ENCODE assay signal across 17 cellular contexts in the genomic region with DNA sequence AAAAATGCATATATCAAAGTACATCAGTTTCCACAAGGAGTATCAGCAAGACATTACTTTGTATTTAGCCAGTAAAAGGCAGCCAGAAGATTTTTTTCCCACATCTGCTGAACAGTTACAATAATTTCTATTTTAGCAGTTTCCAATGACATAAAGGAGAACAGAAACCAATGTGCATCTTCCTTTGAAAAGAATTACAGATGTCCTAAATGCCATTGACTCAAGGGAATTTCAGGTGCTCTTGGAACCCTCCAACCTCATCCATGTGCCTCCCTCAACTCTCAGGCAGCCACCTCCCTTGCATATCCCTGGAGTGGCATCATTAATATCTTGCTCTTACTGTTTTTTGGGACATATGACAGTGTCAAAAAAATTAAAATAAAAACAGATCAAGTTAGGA.
DNase-seq lines count a peak whose midpoint lies in the region; ATAC-seq and FAIRE-seq lines count a peak whose summit lies in the region.
"Had no signal": no experiment of that assay in that cellular context is flagged by ENCODE, and none has a peak within 500 bp of the region (broad histone marks: within the 10 kb centered on the region; RNA-seq: fewer than 3 reads in every experiment).

No MANE protein-coding gene starts in this region.

- peaks cover 6% of the 10 kb centered on the region for H3K9me3 Mint-ChIP-seq in activated T-cell treated with anti-CD3 and anti-CD28 coated beads, Interleukin-2, amount 50 U/mL, for 24 hours
- H3K9me3 Mint-ChIP-seq in activated CD4-positive, alpha-beta memory T cell treated with anti-CD3 and anti-CD28 coated beads, Interleukin-2, amount 10 ng/mL, durations not matched to agents 7 days and 5 days = peaks cover 12% of the 10 kb centered on the region
- H3K9me3 Mint-ChIP-seq in natural killer cell treated with Interleukin-12 subunit alpha and Interleukin-12 subunit beta and Interleukin-15 and Interleukin-18, amount 100 ng/mL, for 72 hours = no peaks in the 10 kb centered on the region

- peaks cover 33% of the 10 kb centered on the region for H3K4me1 Mint-ChIP-seq in activated T-cell treated with anti-CD3 and anti-CD28 coated beads, Interleukin-2, amount 50 U/mL, for 24 hours (ENCODE audit: low read depth)
- H3K4me1 Mint-ChIP-seq in activated CD4-positive, alpha-beta memory T cell treated with anti-CD3 and anti-CD28 coated beads, Interleukin-2, amount 10 ng/mL, durations not matched to agents 7 days and 5 days = peaks cover 26% of the 10 kb centered on the region
- peaks cover 18 to 26% of the 10 kb centered on the region in 2 donors for H3K4me1 Mint-ChIP-seq in natural killer cell treated with Interleukin-12 subunit alpha and Interleukin-12 subunit beta and Interleukin-15 and Interleukin-18, amount 100 ng/mL, for 72 hours (ENCODE audit: low read depth in 2 of 2)

- H3K36me3 Mint-ChIP-seq in activated T-cell treated with anti-CD3 and anti-CD28 coated beads, Interleukin-2, amount 50 U/mL, for 24 hours (ENCODE audit: low read depth) = no peaks in the 10 kb centered on the region
- H3K36me3 Mint-ChIP-seq in activated CD4-positive, alpha-beta memory T cell treated with anti-CD3 and anti-CD28 coated beads, Interleukin-2, amount 10 ng/mL, durations not matched to agents 7 days and 5 days (ENCODE audit: low read depth) = peaks cover 9% of the 10 kb centered on the region
- peaks cover 7% of the 10 kb centered on the region for H3K36me3 Mint-ChIP-seq in natural killer cell treated with Interleukin-12 subunit alpha and Interleukin-12 subunit beta and Interleukin-15 and Interleukin-18, amount 100 ng/mL, for 72 hours

- no peaks in the 10 kb centered on the region for H3K27me3 Mint-ChIP-seq in activated T-cell treated with anti-CD3 and anti-CD28 coated beads, Interleukin-2, amount 50 U/mL, for 24 hours
- no peaks in the 10 kb centered on the region for H3K27me3 Mint-ChIP-seq in activated CD4-positive, alpha-beta memory T cell treated with anti-CD3 and anti-CD28 coated beads, Interleukin-2, amount 10 ng/mL, durations not matched to agents 7 days and 5 days
- peaks cover 0 to 8% of the 10 kb centered on the region in 2 donors for H3K27me3 Mint-ChIP-seq in natural killer cell treated with Interleukin-12 subunit alpha and Interleukin-12 subunit beta and Interleukin-15 and Interleukin-18, amount 100 ng/mL, for 72 hours

- H3K27ac Mint-ChIP-seq in activated T-cell treated with anti-CD3 and anti-CD28 coated beads, Interleukin-2, amount 50 U/mL, for 24 hours = peak overlapping the region; percentile 79
- peak overlapping the region; percentile 67 for H3K27ac Mint-ChIP-seq in activated CD4-positive, alpha-beta memory T cell treated with anti-CD3 and anti-CD28 coated beads, Interleukin-2, amount 10 ng/mL, durations not matched to agents 7 days and 5 days
- peak overlapping the region; percentile 10 to 44 for H3K27ac Mint-ChIP-seq in natural killer cell treated with Interleukin-12 subunit alpha and Interleukin-12 subunit beta and Interleukin-15 and Interleukin-18, amount 100 ng/mL, for 72 hours

- no peak for DNase-seq in activated T-cell treated with anti-CD3 and anti-CD28 coated beads, Interleukin-2, amount 50 U/mL, for 24 hours
- DNase-seq in activated T-cell treated with anti-CD3 and anti-CD28 coated beads for 4 hours = no peak
- DNase-seq in activated CD4-positive, alpha-beta memory T cell treated with anti-CD3 and anti-CD28 coated beads, Interleukin-2, amount 10 ng/mL, durations not matched to agents 7 days and 5 days = no peak
- DNase-seq in natural killer cell treated with Interleukin-12 subunit alpha and Interleukin-12 subunit beta and Interleukin-15 and Interleukin-18, amount 100 ng/mL, for 72 hours (ENCODE audit: low spot score) = no peak
- no peak for DNase-seq in SHP77 treated with DMSO at 0.1 percent for 48 hours (lab: John Stamatoyannopoulos, UW)
- no peak for DNase-seq in urothelium cell line (ENCODE audit: low spot score)
- DNase-seq: dorsolateral prefrontal cortex, H7, mesenchymal stem cell, NCI-H2029, NCI-H524, retina, SJCRH30 had no signal

- no peak for FAIRE-seq in urothelium cell line (lab: Jason Lieb, UNC)
- FAIRE-seq: bronchial epithelial cell, TTC549 had no signal

- peak overlapping the region; percentile 42 for H3K4me3 Mint-ChIP-seq in activated T-cell treated with anti-CD3 and anti-CD28 coated beads, Interleukin-2, amount 50 U/mL, for 24 hours
- H3K4me3 Mint-ChIP-seq in activated CD4-positive, alpha-beta memory T cell treated with anti-CD3 and anti-CD28 coated beads, Interleukin-2, amount 10 ng/mL, durations not matched to agents 7 days and 5 days = peak overlapping the region; percentile 25
- peak overlapping the region; percentile 63 for H3K4me3 Mint-ChIP-seq in natural killer cell treated with Interleukin-12 subunit alpha and Interleukin-12 subunit beta and Interleukin-15 and Interleukin-18, amount 100 ng/mL, for 72 hours

- peak; percentile 29 for ATAC-seq in GM19035 (IDR thresholded peaks at IDR 0.05; ENCODE audit: unreplicated experiment)
- ATAC-seq in natural killer cell treated with Interleukin-12 subunit alpha and Interleukin-12 subunit beta and Interleukin-15 and Interleukin-18, amount 100 ng/mL, for 72 hours = no peak
- ATAC-seq in HG03175 (IDR thresholded peaks at IDR 0.05; ENCODE audit: unreplicated experiment) = no peak

- CTCF ChIA-PET in activated CD4-positive, alpha-beta memory T cell treated with anti-CD3 and anti-CD28 coated beads, Interleukin-2, amount 10 ng/mL, durations not matched to agents 7 days and 5 days (lab: Charles Lee) = interaction anchor here (1.2 kb wide), 2 partner anchors 13 to 61 kb away, joined by 4 to 5 read pairs; no protein-coding TSS in a partner anchor

- POLR2A ChIA-PET in activated CD4-positive, alpha-beta memory T cell treated with anti-CD3 and anti-CD28 coated beads, Interleukin-2, amount 10 ng/mL, durations not matched to agents 7 days and 5 days (lab: Charles Lee) = interaction anchor here (1.0 to 3.4 kb wide), 3 partner anchors 10 to 61 kb away, joined by 3 to 14 read pairs (median 9); no protein-coding TSS in a partner anchor

Comparison
In these comparisons a context has a peak if more than half of its experiments do, and no peak if none do; other contexts are left out.
1. H3K27ac Mint-ChIP-seq: peak in every context shown above with its lines; median percentile 79 in activated T-cell treated with anti-CD3 and anti-CD28 coated beads, Interleukin-2, amount 50 U/mL, for 24 hours; 67 in activated CD4-positive, alpha-beta memory T cell treated with anti-CD3 and anti-CD28 coated beads, Interleukin-2, amount 10 ng/mL, durations not matched to agents 7 days and 5 days; 27 in natural killer cell treated with Interleukin-12 subunit alpha and Interleukin-12 subunit beta and Interleukin-15 and Interleukin-18, amount 100 ng/mL, for 72 hours.